Comparison of ENCODE assay signal across 8 cellular contexts in genomic region chr12:4269279-4269991, GRCh38. TPM values are rescaled to one million over a fixed set of nuclear protein-coding genes. Genes with fewer than 3 reads are reported as not detected.
A peak's percentile ranks its signal among the peaks of the same experiment; 100 is the strongest.
DNase-seq lines count a peak whose midpoint lies in the region; ATAC-seq and TF ChIP-seq lines count a peak whose summit lies in the region.

No MANE protein-coding gene starts in this region.

- 0 out of 2 replicates have a peak, but pooled peaks cover 3% of the 10 kb centered on the region for H4K20me1 ChIP-seq in GM23338 (replicated peaks; ENCODE audit: insufficient read depth)

- H3K4me3 Mint-ChIP-seq in CD14-positive monocyte (peak overlapping the region; percentile 81 to 92), GM23338 (peak overlapping the region; percentile 87)

- TF ChIP-seq POLR2A in heart left ventricle (IDR thresholded peaks at IDR 0.05) = peak in 1 of 2 donors; percentile 53
- TF ChIP-seq POLR2A in tibial nerve (IDR thresholded peaks at IDR 0.05) = peak; percentile 51 to 86

- TF ChIP-seq CTCF in CD14-positive monocyte (IDR thresholded peaks at IDR 0.05) (peak; percentile 19), GM23338 (conservative IDR thresholded peaks at IDR 0.05; ENCODE audit: low read depth in 2 of 2) (peak in 1 of 2 experiments; percentile 18; a peak in 1 of 4 replicates), heart left ventricle (IDR thresholded peaks at IDR 0.05) (peak in 6 of 12 donors; percentile 24 to 52 (median 42)), tibial nerve (IDR thresholded peaks at IDR 0.05) (peak; percentile 11 to 60 (median 27))

- H3K4me1 ChIP-seq in GM23338 (ENCODE audit: insufficient read depth) = peaks cover 26% of the 10 kb centered on the region
- H3K4me1 ChIP-seq in heart left ventricle = peaks cover 0 to 52% (median 32%) of the 10 kb centered on the region in 12 donors
- H3K4me1 ChIP-seq in tibial nerve = peaks cover 0 to 47% (median 9%) of the 10 kb centered on the region in 4 donors

- peak overlapping the region; percentile 100 for H3K4me2 ChIP-seq in GM23338

- peaks cover 4% of the 10 kb centered on the region for H3F3A ChIP-seq in GM23338 (replicated peaks; ENCODE audit: low read depth)

- intact Hi-C loops in CD14-positive monocyte (cut with micrococcal nuclease) (loop anchor here in 1 of 2 donors (2.0 kb wide), 1 partner anchor 55 kb away; no protein-coding TSS in a partner anchor), heart left ventricle (cut with DNase I) (no loop called here), posterior cingulate gyrus (cut with DNase I) (no loop called here)

- peak; percentile 9 for ATAC-seq in GM23338
- peak in 3 of 4 donors; percentile 26 to 46 (median 36) for ATAC-seq in heart left ventricle

- peaks cover 38% of the 10 kb centered on the region for H3K4me1 Mint-ChIP-seq in CD14-positive monocyte
- peaks cover 16% of the 10 kb centered on the region for H3K4me1 Mint-ChIP-seq in GM23338

- peaks cover 9% of the 10 kb centered on the region for H3K79me2 ChIP-seq in GM23338 (replicated peaks; ENCODE audit: insufficient read depth)

- peak overlapping the region; percentile 90 for H3K27ac ChIP-seq in GM23338 (ENCODE audit: low read depth)
- peak overlapping the region; percentile 7 to 98 (median 90) for H3K27ac ChIP-seq in heart left ventricle
- H3K27ac ChIP-seq in tibial nerve = peak overlapping the region; percentile 66 to 96 (median 94)

- peak overlapping the region; percentile 99 for H3K4me3 ChIP-seq in GM23338
- peak overlapping the region; percentile 31 to 96 (median 88) for H3K4me3 ChIP-seq in heart left ventricle
- H3K4me3 ChIP-seq in tibial nerve = peak overlapping the region; percentile 28 to 82 (median 72)

- H3K36me3 ChIP-seq in GM23338 (ENCODE audit: insufficient read depth) = no peaks in the 10 kb centered on the region
- H3K36me3 ChIP-seq in heart left ventricle = no peaks in the 10 kb centered on the region
- H3K36me3 ChIP-seq in tibial nerve = no peaks in the 10 kb centered on the region

- H3K9me3 Mint-ChIP-seq in CD14-positive monocyte = peaks cover 0 to 6% (median 3%) of the 10 kb centered on the region in 7 donors
- peaks cover 2% of the 10 kb centered on the region; the same call in 1 of the 3 replicates for H3K9me3 Mint-ChIP-seq in GM23338

- DNase-seq in CD14-positive monocyte (ENCODE audit: low spot score) = peak; percentile 92
- DNase-seq in GM23338 (ENCODE audit: low spot score) = peak; percentile 96
- peak; percentile 96 for DNase-seq in RPMI8226
- DNase-seq in activated naive CD4-positive, alpha-beta T cell treated with Interleukin-2 at 50 U/mL for 16 hours = peak; percentile 94
- peak; percentile 88 to 94 (median 92) for DNase-seq in heart left ventricle
- peak in 9 of 10 donors; percentile 61 to 95 (median 75) for DNase-seq in posterior cingulate gyrus
- DNase-seq in tibial nerve (ENCODE audit: low spot score in 2 of 2) = peak; percentile 70 to 84
- no peak for DNase-seq in SHP77 (lab: John Stamatoyannopoulos, UW)

- WGBS in heart left ventricle, 4 donors = 1 to 5% (median 2%) methylated on average over 29 to 73 of the region's 73 CpGs
- 1 to 2% methylated on average over 45 to 73 of the region's 73 CpGs for WGBS in tibial nerve, 2 donors

- H3K36me3 Mint-ChIP-seq in CD14-positive monocyte = no peaks in the 10 kb centered on the region
- H3K36me3 Mint-ChIP-seq in GM23338 (ENCODE audit: low read depth) = peaks cover 1% of the 10 kb centered on the region; the same call in 1 of the 3 replicates

- no peak overlapping the region for H2AFZ ChIP-seq in GM23338

- H3K9me2 ChIP-seq in GM23338 (ENCODE audit: insufficient read depth) = no peaks in the 10 kb centered on the region

- H3K27me3 Mint-ChIP-seq in CD14-positive monocyte (ENCODE audit: low read depth in 3 of 3) (peaks cover 50 to 77% (median 61%) of the 10 kb centered on the region in 3 donors), GM23338 (ENCODE audit: insufficient read depth, low read depth, poor library complexity) (peaks cover 33% of the 10 kb centered on the region)

- H3K9me3 ChIP-seq in heart left ventricle (no peaks in the 10 kb centered on the region), tibial nerve (no peaks in the 10 kb centered on the region)

- H3K27ac Mint-ChIP-seq in CD14-positive monocyte (peak overlapping the region in 6 of 7 donors; percentile 50 to 87 (median 80)), GM23338 (no peak overlapping the region)

- H3K27me3 ChIP-seq in GM23338 (ENCODE audit: insufficient read depth) (peaks cover 35% of the 10 kb centered on the region), heart left ventricle (peaks cover 0 to 28% (median 5%) of the 10 kb centered on the region in 9 donors), tibial nerve (peaks cover 0 to 76% of the 10 kb centered on the region in 2 donors)

- TF ChIP-seq EP300 in tibial nerve (IDR thresholded peaks at IDR 0.05) = peak in 1 of 2 donors; percentile 86

TF ChIP-seq in GM23338, 12 proteins besides CTCF, POLR2A, EP300 and RAD21:
- TF ChIP-seq STAT1 (IDR thresholded peaks at IDR 0.05; ENCODE audit: unreplicated experiment) (no peak), CREB1 (CRISPR knock-in tag; IDR thresholded peaks at IDR 0.05; ENCODE audit: low read depth) (peak; percentile 93), ZNF462 (CRISPR knock-in tag; IDR thresholded peaks at IDR 0.05) (no peak)

RNA-seq across cellular contexts. Expression of gene CCND2, which starts 4.1 kb away (rescaled TPM):
- polyA plus RNA-seq in CD14-positive monocyte (1 to 10 TPM; 3.6 to 3.9 TPM), GM23338 (2016; fragmentation: Nextera tagmentation; extraction: Ambion mirVana) (70.1 and 75.6 TPM in 2 replicates), heart left ventricle (10 to 100 TPM; 48.0 to 49.4 TPM)
- 208 and 224 TPM in 2 replicates for total RNA-seq in GM23338 (2014; rRNA removed; shearing (Covaris generic))
- total RNA-seq in heart left ventricle (100 to 1,000 TPM; 157 to 620 (median 219) TPM), tibial nerve (100 to 1,000 TPM in 1 of 4 donors, 10 to 100 TPM in 3; 84.1 to 124 (median 89.7) TPM)

RNA-seq across cellular contexts. Expression of gene TIGAR, which starts 51.6 kb away (rescaled TPM):
- polyA plus RNA-seq in CD14-positive monocyte (10 to 100 TPM; 11.0 to 16.0 TPM), GM23338 (2016; fragmentation: Nextera tagmentation; extraction: Ambion mirVana) (9.3 and 13.3 TPM in 2 replicates), heart left ventricle (10 to 100 TPM in 1 of 2 donors, 1 to 10 TPM in 1; 3.6 to 10.2 TPM)
- 10.4 and 17.0 TPM in 2 replicates for total RNA-seq in GM23338 (2014; rRNA removed; shearing (Covaris generic))
- total RNA-seq in heart left ventricle (10 to 100 TPM in 6 of 9 donors, 1 to 10 TPM in 3; 6.4 to 16.4 (median 14.0) TPM), tibial nerve (1 to 10 TPM; 1.8 to 4.4 (median 2.5) TPM)

Comparison
In these comparisons a context has a peak if more than half of its experiments do, and no peak if none do; other contexts are left out.
1. DNase-seq: peak in CD14-positive monocyte (single experiment), GM23338 (single experiment), RPMI8226 (single experiment), activated naive CD4-positive, alpha-beta T cell treated with Interleukin-2 at 50 U/mL for 16 hours (single experiment), heart left ventricle (5 of 5), posterior cingulate gyrus (9 of 10) and tibial nerve (2 of 2); none in SHP77 (0 of 2).
2. Peak in every context shown above with its lines, with median percentiles within 50 percentile points of each other: H3K27ac ChIP-seq and H3K4me3 ChIP-seq.